ENCODE assay signal across 24 cellular contexts in genomic region chr4:187069398-187069797, GRCh38.
"Had no signal": no experiment of that assay in that cellular context is flagged by ENCODE, and none has a peak within 500 bp of the region (broad histone marks: within the 10 kb centered on the region; RNA-seq: fewer than 3 reads in every experiment).

No MANE protein-coding gene starts in this region.

- H3K27me3 ChIP-seq: adrenal gland, cardiac muscle cell, left lung, transverse colon, vagina had no signal

- DNase-seq: activated CD4-positive, alpha-beta T cell treated with anti-CD3 and anti-CD28 coated beads for 1 hour; activated CD4-positive, alpha-beta T cell treated with anti-CD3 and anti-CD28 coated beads, Interleukin-2, amount 50 U/mL, for 4 hours; activated gamma-delta T cell; adrenal gland; dorsolateral prefrontal cortex; foreskin melanocyte; glutamatergic neuron; hippocampal formation; left lung; midbrain; occipital lobe; stimulated activated CD4-positive, alpha-beta T cell treated with anti-CD3 and anti-CD28 coated beads, Interleukin-12 subunit alpha, Interleukin-12 subunit beta, amount 100 ng/mL, for 4 hours; stimulated activated CD4-positive, alpha-beta T cell treated with anti-CD3 and anti-CD28 coated beads, Interleukin-1b, Interleukin-23, amount 100 ng/mL, for 48 hours; stimulated activated CD8-positive, alpha-beta memory T cell treated with anti-CD3 and anti-CD28 coated beads, Interleukin-4, amount 100 ng/mL, for 48 hours; stimulated activated naive CD4-positive, alpha-beta T cell; substantia nigra; T-helper 17 cell; transverse colon had no signal

- H3K4me3 ChIP-seq: adrenal gland, cardiac muscle cell, dorsolateral prefrontal cortex, left lung, transverse colon, vagina had no signal

- FAIRE-seq: islet of Langerhans had no signal

- H3K4me1 Mint-ChIP-seq: activated naive CD4-positive, alpha-beta T cell treated with anti-CD3 and anti-CD28 coated beads, Interleukin-2, amount 50 U/mL, for 24 hours; T-helper 17 cell had no signal

- H3K4me3 Mint-ChIP-seq: activated naive CD4-positive, alpha-beta T cell treated with anti-CD3 and anti-CD28 coated beads, Interleukin-2, amount 50 U/mL, for 24 hours; T-helper 17 cell had no signal

- H3K9me3 ChIP-seq: adrenal gland, left lung, transverse colon, vagina had no signal

- H3K27ac Mint-ChIP-seq: activated naive CD4-positive, alpha-beta T cell treated with anti-CD3 and anti-CD28 coated beads, Interleukin-2, amount 50 U/mL, for 24 hours; progenitor cell of endocrine pancreas; T-helper 17 cell had no signal

- H3K4me1 ChIP-seq: adrenal gland, left lung, vagina had no signal

- ATAC-seq: left lung, T-helper 17 cell had no signal

- H3K27ac ChIP-seq: adrenal gland, cardiac muscle cell, dorsolateral prefrontal cortex, left lung, transverse colon, vagina, VCaP had no signal

- H3K36me3 Mint-ChIP-seq: activated naive CD4-positive, alpha-beta T cell treated with anti-CD3 and anti-CD28 coated beads, Interleukin-2, amount 50 U/mL, for 24 hours had no signal

- H3K9me3 Mint-ChIP-seq: activated naive CD4-positive, alpha-beta T cell treated with anti-CD3 and anti-CD28 coated beads, Interleukin-2, amount 50 U/mL, for 24 hours had no signal

- H3K36me3 ChIP-seq: adrenal gland, cardiac muscle cell, left lung, transverse colon, vagina had no signal

- H3K27me3 Mint-ChIP-seq: T-helper 17 cell had no signal
